ENCODE assay signal across 24 cellular contexts in the genomic region with DNA sequence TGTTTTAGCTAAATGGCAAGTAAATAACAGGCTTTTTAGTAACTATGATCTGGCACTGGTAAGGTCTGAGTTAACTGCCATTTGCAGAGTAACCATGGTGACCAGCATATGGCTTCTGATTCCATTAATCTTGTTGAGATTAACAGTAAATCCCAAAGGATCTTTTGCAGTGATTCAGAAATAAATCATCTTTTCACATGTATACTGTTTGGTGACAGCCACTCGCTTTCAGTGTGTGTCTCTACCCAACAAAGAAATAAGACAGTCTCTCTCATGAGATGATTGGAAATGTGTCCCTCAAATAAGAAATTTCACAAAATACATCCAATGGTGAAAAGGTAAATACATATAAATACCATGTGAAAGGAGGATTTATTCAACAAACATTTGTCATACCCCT.
"Had no signal": no experiment of that assay in that cellular context is flagged by ENCODE, and none has a peak within 500 bp of the region (broad histone marks: within the 10 kb centered on the region; RNA-seq: fewer than 3 reads in every experiment).

No MANE protein-coding gene starts in this region.

- H3K27me3 ChIP-seq: body of pancreas, foreskin keratinocyte, hepatocyte, left lung, sigmoid colon, thyroid gland had no signal

- H3K4me1 ChIP-seq: body of pancreas, foreskin keratinocyte, left lung, sigmoid colon, thyroid gland had no signal

- H3K27me3 Mint-ChIP-seq: naive B cell; stimulated activated naive CD8-positive, alpha-beta T cell treated with anti-CD3 and anti-CD28 coated beads, Interleukin-15, Interleukin-2, amounts not matched to agents 100 ng/mL and 50 ng/mL, for 24 hours had no signal

- H3K4me1 Mint-ChIP-seq: immature natural killer cell, naive B cell, neural crest cell had no signal

- H3K27ac ChIP-seq: body of pancreas, foreskin keratinocyte, hepatocyte, left lung, sigmoid colon, thyroid gland had no signal

- H3K4me3 ChIP-seq: body of pancreas, hepatocyte, left lung, lung, sigmoid colon, thyroid gland had no signal

- H3K4me2 ChIP-seq: hepatocyte had no signal

- H3K9me3 ChIP-seq: body of pancreas, left lung, sigmoid colon, thyroid gland had no signal

- H3K4me3 Mint-ChIP-seq: activated CD8-positive, alpha-beta T cell treated with anti-CD3 and anti-CD28 coated beads, Interleukin-2, amount 10 ng/mL, durations not matched to agents 7 days and 5 days; activated T-helper 1 cell treated with anti-CD3 and anti-CD28 coated beads, Interleukin-12 subunit alpha, Interleukin-12 subunit beta, Interleukin-2, Interleukin-4 antibody, amounts not matched to agents 30 ng/mL and 10 ng/mL and 1 ng/mL, durations not matched to agents 14 hours and 24 hours and 36 hours; immature natural killer cell; naive B cell; neural crest cell; stimulated activated naive CD8-positive, alpha-beta T cell treated with anti-CD3 and anti-CD28 coated beads, Interleukin-15, Interleukin-2, amounts not matched to agents 100 ng/mL and 50 ng/mL, for 24 hours; T-helper 2 cell treated with Interferon-gamma antibody and Interleukin-4, amounts not matched to agents 5 μg/mL and 100 μg/mL, for 36 hours had no signal

- FAIRE-seq: TTC549 had no signal

- ATAC-seq: activated CD8-positive, alpha-beta T cell treated with anti-CD3 and anti-CD28 coated beads, Interleukin-2, amount 10 ng/mL, durations not matched to agents 7 days and 5 days; body of pancreas; foreskin keratinocyte; left lung had no signal

- H3K36me3 Mint-ChIP-seq: immature natural killer cell, naive B cell had no signal

- H3K36me3 ChIP-seq: left lung, sigmoid colon, thyroid gland had no signal

- H3K9me3 Mint-ChIP-seq: activated T-helper 1 cell treated with anti-CD3 and anti-CD28 coated beads, Interleukin-12 subunit alpha, Interleukin-12 subunit beta, Interleukin-2, Interleukin-4 antibody, amounts not matched to agents 30 ng/mL and 10 ng/mL and 1 ng/mL, durations not matched to agents 14 hours and 24 hours and 36 hours; immature natural killer cell; naive B cell; neural crest cell; T-helper 2 cell treated with Interferon-gamma antibody and Interleukin-4, amounts not matched to agents 5 μg/mL and 100 μg/mL, for 36 hours had no signal

- H3K27ac Mint-ChIP-seq: activated CD8-positive, alpha-beta T cell treated with anti-CD3 and anti-CD28 coated beads, Interleukin-2, amount 10 ng/mL, durations not matched to agents 7 days and 5 days; activated T-helper 1 cell treated with anti-CD3 and anti-CD28 coated beads, Interleukin-12 subunit alpha, Interleukin-12 subunit beta, Interleukin-2, Interleukin-4 antibody, amounts not matched to agents 30 ng/mL and 10 ng/mL and 1 ng/mL, durations not matched to agents 14 hours and 24 hours and 36 hours; immature natural killer cell; naive B cell; stimulated activated naive CD8-positive, alpha-beta T cell treated with anti-CD3 and anti-CD28 coated beads, Interleukin-15, Interleukin-2, amounts not matched to agents 100 ng/mL and 50 ng/mL, for 24 hours; T-helper 2 cell treated with Interferon-gamma antibody and Interleukin-4, amounts not matched to agents 5 μg/mL and 100 μg/mL, for 36 hours had no signal

- DNase-seq: activated CD4-positive, alpha-beta T cell treated with anti-CD3 and anti-CD28 coated beads for 1 hour; activated CD4-positive, alpha-beta T cell treated with anti-CD3 and anti-CD28 coated beads, Interleukin-2, amount 50 U/mL, for 1 hour; activated CD8-positive, alpha-beta T cell treated with anti-CD3 and anti-CD28 coated beads, Interleukin-2, amount 10 ng/mL, durations not matched to agents 7 days and 5 days; activated gamma-delta T cell; activated naive CD4-positive, alpha-beta T cell treated with anti-CD3 and anti-CD28 coated beads, Interleukin-2, amount 50 U/mL, for 16 hours; body of pancreas; erythroblast; foreskin keratinocyte; immature natural killer cell; kidney glomerular epithelial cell; left lung; naive B cell; occipital lobe; sigmoid colon; stimulated activated CD4-positive, alpha-beta T cell treated with anti-CD3 and anti-CD28 coated beads, Interleukin-4, amount 100 ng/mL, for 1 hour; substantia nigra; thyroid gland had no signal
